23 cellular contexts compared by ENCODE assay signal in genomic region chr13:75495938-75496337, GRCh38. TPM values are rescaled to one million over a fixed set of nuclear protein-coding genes. Genes with fewer than 3 reads are reported as not detected.
DNase-seq lines count a peak whose midpoint lies in the region; ATAC-seq and TF ChIP-seq lines count a peak whose summit lies in the region.
"Had no signal": no experiment of that assay in that cellular context is flagged by ENCODE, and none has a peak within 500 bp of the region (broad histone marks: within the 10 kb centered on the region; RNA-seq: fewer than 3 reads in every experiment).

No MANE protein-coding gene starts in this region.

- H3K27ac ChIP-seq in SK-N-SH (ENCODE audit: low read depth in 2 of 2, low read length in 1 of 2), result no peak overlapping the region
- no peak overlapping the region for H3K27ac ChIP-seq in osteoblast (ENCODE audit: low read depth, low read length)
- H3K27ac ChIP-seq: C4-2B, esophagus muscularis mucosa, lower lobe of right lung, ovary had no signal

- 44% methylated on average over 5 of the region's 5 CpGs for WGBS in SK-N-SH (ENCODE audit: low lambda C conversion rate)

- H4K20me1 ChIP-seq in SK-N-SH (ENCODE audit: insufficient read depth), result no peaks in the 10 kb centered on the region
- no peaks in the 10 kb centered on the region for H4K20me1 ChIP-seq in osteoblast (ENCODE audit: insufficient read depth, low read length)

- no peak for ATAC-seq in Right ventricle myocardium inferior
- ATAC-seq: activated CD8-positive, alpha-beta memory T cell treated with anti-CD3 and anti-CD28 coated beads, Interleukin-2, amount 10 ng/mL, durations not matched to agents 7 days and 5 days; activated T-helper 17 cell treated with anti-CD3 and anti-CD28 coated beads, Interleukin-2, amount 50 U/mL, for 72 hours; lower lobe of right lung; stimulated activated naive CD8-positive, alpha-beta T cell treated with anti-CD3 and anti-CD28 coated beads, Interleukin-15, amount 100 ng/mL, for 72 hours had no signal

- CTCF ChIA-PET in SK-N-SH (lab: Yijun Ruan, JAX), result interaction anchor here (1.2 kb wide), 1 partner anchor 14 kb away, joined by 3 read pairs; no protein-coding TSS in a partner anchor

- H3K9me3 ChIP-seq in SK-N-SH (no peaks in the 10 kb centered on the region), osteoblast (ENCODE audit: low read depth, low read length) (no peaks in the 10 kb centered on the region)
- H3K9me3 ChIP-seq: esophagus muscularis mucosa, lower lobe of right lung, ovary had no signal

- H3K4me2 ChIP-seq in SK-N-SH (no peak overlapping the region), osteoblast (ENCODE audit: insufficient read depth, low read length) (peak overlapping the region; percentile 10)

- POLR2A ChIA-PET in SK-N-SH (lab: Yijun Ruan, JAX), result no interaction called here

- no peak overlapping the region for H3K4me3 ChIP-seq in SK-N-SH (ENCODE audit: low read depth in 2 of 2, low read length in 1 of 2)
- H3K4me3 ChIP-seq in osteoblast (ENCODE audit: insufficient read depth, low read length), result peak overlapping the region; percentile 19
- H3K4me3 ChIP-seq: esophagus muscularis mucosa, lower lobe of right lung, ovary had no signal

- intact Hi-C loops in Right ventricle myocardium inferior (cut with DNase I), result no loop called here

- no peaks in the 10 kb centered on the region for H3K4me1 ChIP-seq in SK-N-SH (ENCODE audit: control insufficient read depth in 1 of 2, insufficient read depth in 2 of 2, low read depth in 1 of 2, low read length in 1 of 2)
- no peaks in the 10 kb centered on the region for H3K4me1 ChIP-seq in osteoblast (ENCODE audit: insufficient read depth, low read length)
- H3K4me1 ChIP-seq: esophagus muscularis mucosa, lower lobe of right lung had no signal

- peak; percentile 75 for DNase-seq in EL
- DNase-seq in SK-N-SH, result no peak
- DNase-seq in dedifferentiated amniotic fluid mesenchymal stem cell (ENCODE audit: extremely low spot score), result peak; percentile 71
- DNase-seq in osteoblast (ENCODE audit: insufficient read length, low spot score, missing footprints), result no peak
- no peak for DNase-seq in NCI-H345 (lab: John Stamatoyannopoulos, UW)
- no peak for DNase-seq in retina
- DNase-seq in NCI-H345 treated with DMSO at 0.1 percent for 48 hours (lab: John Stamatoyannopoulos, UW; ENCODE audit: unreplicated experiment), result no peak
- no peak for DNase-seq in Right ventricle myocardium inferior (ENCODE audit: missing footprints)
- DNase-seq: activated CD4-positive, alpha-beta T cell treated with anti-CD3 and anti-CD28 coated beads for 48 hours; activated CD8-positive, alpha-beta memory T cell treated with anti-CD3 and anti-CD28 coated beads, Interleukin-2, amount 10 ng/mL, durations not matched to agents 7 days and 5 days; activated naive CD8-positive, alpha-beta T cell treated with anti-CD3 and anti-CD28 coated beads, Interleukin-2, amount 10 ng/mL, durations not matched to agents 7 days and 5 days; GDM1; lower lobe of right lung; MV-4-11; naive B cell; NCI-H1694 treated with DMSO at 0.1 percent for 48 hours; NCI-H446 treated with DMSO at 0.1 percent for 48 hours; ovary; stimulated activated CD4-positive, alpha-beta T cell treated with anti-CD3 and anti-CD28 coated beads, Interleukin-4, amount 100 ng/mL, for 1 hour; stimulated activated naive CD8-positive, alpha-beta T cell treated with anti-CD3 and anti-CD28 coated beads, Interleukin-15, amount 100 ng/mL, for 72 hours had no signal

- H3K9ac ChIP-seq in SK-N-SH, result no peak overlapping the region

- TF ChIP-seq CTCF in SK-N-SH (IDR thresholded peaks at IDR 0.05) (no peak), osteoblast (IDR thresholded peaks at IDR 0.05; ENCODE audit: extremely low read depth, low read depth, low read length) (no peak)

- 0 out of 4 replicates have a peak, but pooled peaks of 1 of the 2 experiments have one; percentile 22 for TF ChIP-seq EP300 in SK-N-SH (IDR thresholded peaks at IDR 0.05; ENCODE audit: borderline replicate concordance in 1 of 2, low read depth in 1 of 2, low read length in 1 of 2)

- H3K36me3 ChIP-seq in SK-N-SH (replicated peaks in 1 of 2; ENCODE audit: control insufficient read depth in 1 of 2, insufficient read depth in 2 of 2, low read length in 1 of 2) (no peaks in the 10 kb centered on the region), osteoblast (ENCODE audit: insufficient read depth, low read length) (no peaks in the 10 kb centered on the region)
- H3K36me3 ChIP-seq: esophagus muscularis mucosa, lower lobe of right lung, ovary had no signal

- no peak for TF ChIP-seq RAD21 in SK-N-SH (IDR thresholded peaks at IDR 0.05; ENCODE audit: low read length)

- H3F3A ChIP-seq in SK-N-SH (replicated peaks; ENCODE audit: insufficient read depth), result peaks cover 15% of the 10 kb centered on the region

- no peaks in the 10 kb centered on the region for H3K9me2 ChIP-seq in SK-N-SH

- H2AFZ ChIP-seq in SK-N-SH (ENCODE audit: low read depth) (no peak overlapping the region), osteoblast (ENCODE audit: low read length) (no peak overlapping the region)

- H3K79me2 ChIP-seq in SK-N-SH (ENCODE audit: insufficient read depth) (no peaks in the 10 kb centered on the region), osteoblast (ENCODE audit: insufficient read depth, low read length) (no peaks in the 10 kb centered on the region)

- H3K27me3 ChIP-seq in SK-N-SH (ENCODE audit: insufficient read depth) (no peaks in the 10 kb centered on the region), osteoblast (ENCODE audit: insufficient read depth, low read length) (no peaks in the 10 kb centered on the region)
- H3K27me3 ChIP-seq: esophagus muscularis mucosa, ovary had no signal

TF ChIP-seq in SK-N-SH, 30 proteins besides CTCF, POLR2A, EP300 and RAD21 (continues in another document):
- no peak for TF ChIP-seq RFX5 (IDR thresholded peaks at IDR 0.05; ENCODE audit: low read length)
- TF ChIP-seq REST (IDR thresholded peaks at IDR 0.05; ENCODE audit: low read depth, low read length), result no peak
- no peak for TF ChIP-seq TEAD4 (IDR thresholded peaks at IDR 0.05; ENCODE audit: borderline replicate concordance, insufficient read depth)
- TF ChIP-seq SIN3A (IDR thresholded peaks at IDR 0.05; ENCODE audit: borderline replicate concordance, low read depth, low read length), result no peak
- TF ChIP-seq MEF2A (IDR thresholded peaks at IDR 0.05; ENCODE audit: borderline replicate concordance, low read depth), result no peak
- TF ChIP-seq PBX3 (IDR thresholded peaks at IDR 0.05), result peak; percentile 34
- no peak for TF ChIP-seq FOSL2 (IDR thresholded peaks at IDR 0.05; ENCODE audit: borderline replicate concordance, low read depth)
- no peak for TF ChIP-seq EZH2phosphoT487 (IDR thresholded peaks at IDR 0.05; ENCODE audit: borderline replicate concordance, low read depth)
- no peak for TF ChIP-seq FOXJ3 (CRISPR knock-in tag; IDR thresholded peaks at IDR 0.05)
- TF ChIP-seq MAX (IDR thresholded peaks at IDR 0.05; ENCODE audit: low read depth), result no peak
- peak; percentile 16; the same call in 1 of the 2 replicates for TF ChIP-seq NFIC (IDR thresholded peaks at IDR 0.05; ENCODE audit: borderline replicate concordance)

RNA-seq across cellular contexts. Expression of gene TBC1D4, which starts 14.0 kb away (rescaled TPM):
- 8.8 and 10.4 TPM in 2 replicates for polyA plus RNA-seq in SK-N-SH (2012; rRNA removed)
- polyA plus RNA-seq in SK-N-SH (2012; cell fraction: cytosol; rRNA removed), result 6.4 and 6.6 TPM in 2 replicates
- 18.5 and 26.1 TPM in 2 replicates for polyA plus RNA-seq in SK-N-SH (2012; cell fraction: nucleus; rRNA removed)
- 18.6 and 19.5 TPM in 2 replicates for total RNA-seq in osteoblast
- 86.8 TPM for total RNA-seq in Right ventricle myocardium inferior

RNA-seq across cellular contexts. Expression of gene COMMD6, which starts 41.7 kb away (rescaled TPM):
- polyA plus RNA-seq in SK-N-SH (2012; rRNA removed), result 73.7 and 76.9 TPM in 2 replicates
- polyA plus RNA-seq in SK-N-SH (2012; cell fraction: cytosol; rRNA removed), result 103 and 199 TPM in 2 replicates
- polyA plus RNA-seq in SK-N-SH (2012; cell fraction: nucleus; rRNA removed), result 24.3 and 32.0 TPM in 2 replicates
- total RNA-seq in osteoblast, result 19.5 and 45.7 TPM in 2 replicates
- 126 TPM for total RNA-seq in Right ventricle myocardium inferior

RNA-seq across cellular contexts. Expression of gene UCHL3, which starts 53.7 kb away (rescaled TPM):
- 28.2 and 28.8 TPM in 2 replicates for polyA plus RNA-seq in SK-N-SH (2012; rRNA removed)
- polyA plus RNA-seq in SK-N-SH (2012; cell fraction: cytosol; rRNA removed), result 37.8 and 55.2 TPM in 2 replicates
- 9.6 and 17.0 TPM in 2 replicates for polyA plus RNA-seq in SK-N-SH (2012; cell fraction: nucleus; rRNA removed)
- total RNA-seq in osteoblast, result 15.6 and 25.3 TPM in 2 replicates
- total RNA-seq in Right ventricle myocardium inferior, result 21.2 TPM

Comparison
In these comparisons a context has a peak if more than half of its experiments do, and no peak if none do; other contexts are left out.
1. DNase-seq: peak in EL (single experiment) and dedifferentiated amniotic fluid mesenchymal stem cell (single experiment); none in SK-N-SH (single experiment), osteoblast (single experiment), NCI-H345 (single experiment), retina (single experiment), NCI-H345 treated with DMSO at 0.1 percent for 48 hours (single experiment) and Right ventricle myocardium inferior (single experiment).